In genomic region chr3:45167011-45167911, GRCh38 we compare ENCODE assay signal across 1 cellular context.
TF ChIP-seq lines count a peak whose summit lies in the region.

No MANE protein-coding gene starts in this region.

TF ChIP-seq in SK-N-SH, 30 proteins besides CTCF, POLR2A, EP300 and RAD21 (continued from another document):
- TF ChIP-seq REST (IDR thresholded peaks at IDR 0.05; ENCODE audit: low read depth, low read length) (no peak), TCF12 (IDR thresholded peaks at IDR 0.05) (peak; percentile 82), SIN3A (IDR thresholded peaks at IDR 0.05; ENCODE audit: borderline replicate concordance, low read depth, low read length) (peak; percentile 33; the same call in 1 of the 2 replicates), FOSL2 (IDR thresholded peaks at IDR 0.05; ENCODE audit: borderline replicate concordance, low read depth) (peak; percentile 83), MEF2A (IDR thresholded peaks at IDR 0.05; ENCODE audit: borderline replicate concordance, low read depth) (no peak), RXRA (IDR thresholded peaks at IDR 0.05; ENCODE audit: borderline replicate concordance, low read depth) (peak; percentile 21; the same call in 1 of the 2 replicates), MAX (IDR thresholded peaks at IDR 0.05; ENCODE audit: low read depth) (peak; percentile 87), RCOR1 (IDR thresholded peaks at IDR 0.05; ENCODE audit: low read length) (peak; percentile 70; the same call in 1 of the 2 replicates), FOXJ3 (CRISPR knock-in tag; IDR thresholded peaks at IDR 0.05) (no peak), NRF1 (IDR thresholded peaks at IDR 0.05; ENCODE audit: low read depth, low read length) (peak; percentile 40), RFX5 (IDR thresholded peaks at IDR 0.05; ENCODE audit: low read length) (no peak), EZH2phosphoT487 (IDR thresholded peaks at IDR 0.05; ENCODE audit: borderline replicate concordance, low read depth) (no peak), ELF1 (IDR thresholded peaks at IDR 0.05) (0 out of 2 replicates have a peak, but pooled peaks have one; percentile 39), USF1 (IDR thresholded peaks at IDR 0.05; ENCODE audit: borderline replicate concordance, low read depth) (no peak), GABPA (IDR thresholded peaks at IDR 0.05; ENCODE audit: low read depth) (0 out of 2 replicates have a peak, but pooled peaks have one; percentile 12), CHD2 (IDR thresholded peaks at IDR 0.05; ENCODE audit: low read length, partially characterized antibody) (peak; percentile 50), YY1 (IDR thresholded peaks at IDR 0.05; ENCODE audit: low read depth) (peak; percentile 25; the same call in 1 of the 2 replicates), ZBTB33 (IDR thresholded peaks at IDR 0.05; ENCODE audit: borderline replicate concordance, low read depth) (0 out of 2 replicates have a peak, but pooled peaks have one; percentile 11), NFIC (IDR thresholded peaks at IDR 0.05; ENCODE audit: borderline replicate concordance) (peak; percentile 29; the same call in 1 of the 2 replicates), FOXM1 (IDR thresholded peaks at IDR 0.05; ENCODE audit: low read depth) (peak; percentile 42; the same call in 1 of the 2 replicates), JUND (IDR thresholded peaks at IDR 0.05) (peak; percentile 77), GATA2 (CRISPR knock-in tag; IDR thresholded peaks at IDR 0.05) (peak; percentile 30; the same call in 1 of the 2 replicates)
